ENCODE assay signal across 16 cellular contexts in the genomic region with DNA sequence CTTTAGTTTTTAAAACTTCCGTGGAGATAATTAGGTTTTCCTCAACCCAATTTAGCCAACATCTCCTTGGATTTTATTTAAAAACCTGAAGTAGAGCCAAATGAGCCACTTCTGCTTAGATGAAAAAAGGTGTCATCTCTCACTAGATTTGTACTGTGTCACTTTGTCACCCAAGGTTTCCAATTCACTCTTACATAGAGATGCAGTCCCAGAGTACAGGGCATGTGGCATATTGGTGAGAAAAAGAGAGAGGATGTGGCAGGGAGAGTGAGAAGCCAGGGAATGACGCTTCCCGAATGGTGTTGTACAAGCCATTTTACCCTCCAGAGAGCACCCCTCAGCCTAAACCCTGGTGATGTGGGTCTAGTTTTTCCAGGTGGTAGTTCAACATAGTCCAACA. TPM values are rescaled to one million over a fixed set of nuclear protein-coding genes. Genes with fewer than 3 reads are reported as not detected.
DNase-seq lines count a peak whose midpoint lies in the region; ATAC-seq and TF ChIP-seq lines count a peak whose summit lies in the region.
"Had no signal": no experiment of that assay in that cellular context is flagged by ENCODE, and none has a peak within 500 bp of the region (broad histone marks: within the 10 kb centered on the region; RNA-seq: fewer than 3 reads in every experiment).

No MANE protein-coding gene starts in this region.

- H3K4me1 ChIP-seq in uterus: no peaks in the 10 kb centered on the region
- H3K4me1 ChIP-seq: BE2C had no signal

- peaks cover 34% of the 10 kb centered on the region for H3K4me1 Mint-ChIP-seq in activated CD4-positive, alpha-beta T cell treated with anti-CD3 and anti-CD28 coated beads, Interleukin-2, amount 10 ng/mL, durations not matched to agents 24 days and 14 days
- peaks cover 32% of the 10 kb centered on the region for H3K4me1 Mint-ChIP-seq in activated T-helper 17 cell treated with anti-CD3 and anti-CD28 coated beads, Interleukin-2, amount 50 U/mL, for 72 hours
- H3K4me1 Mint-ChIP-seq in natural killer cell treated with Interleukin-12 subunit alpha and Interleukin-12 subunit beta and Interleukin-15 and Interleukin-18, amount 100 ng/mL, for 72 hours (ENCODE audit: low read depth in 2 of 2): peaks cover 30 to 32% of the 10 kb centered on the region in 2 donors
- H3K4me1 Mint-ChIP-seq: H9 had no signal

- no peak for ATAC-seq in activated T-helper 17 cell treated with anti-CD3 and anti-CD28 coated beads, Interleukin-2, amount 50 U/mL, for 72 hours (replicated peaks)
- ATAC-seq in natural killer cell treated with Interleukin-12 subunit alpha and Interleukin-12 subunit beta and Interleukin-15 and Interleukin-18, amount 100 ng/mL, for 72 hours: peak; percentile 81 to 82
- ATAC-seq: GM12878, HepG2 had no signal

- TF ChIP-seq POLR2A in uterus (IDR thresholded peaks at IDR 0.05): no peak

- no peak overlapping the region for H3K4me3 Mint-ChIP-seq in activated CD4-positive, alpha-beta T cell treated with anti-CD3 and anti-CD28 coated beads, Interleukin-2, amount 10 ng/mL, durations not matched to agents 24 days and 14 days
- H3K4me3 Mint-ChIP-seq in activated T-helper 17 cell treated with anti-CD3 and anti-CD28 coated beads, Interleukin-2, amount 50 U/mL, for 72 hours: peak overlapping the region; percentile 29
- peak overlapping the region; percentile 59 for H3K4me3 Mint-ChIP-seq in natural killer cell treated with Interleukin-12 subunit alpha and Interleukin-12 subunit beta and Interleukin-15 and Interleukin-18, amount 100 ng/mL, for 72 hours
- H3K4me3 Mint-ChIP-seq: CD4-positive, alpha-beta memory T cell; H9 had no signal

- H3K36me3 Mint-ChIP-seq in activated CD4-positive, alpha-beta T cell treated with anti-CD3 and anti-CD28 coated beads, Interleukin-2, amount 10 ng/mL, durations not matched to agents 24 days and 14 days (ENCODE audit: low read depth): peaks cover 5% of the 10 kb centered on the region
- no peaks in the 10 kb centered on the region for H3K36me3 Mint-ChIP-seq in activated T-helper 17 cell treated with anti-CD3 and anti-CD28 coated beads, Interleukin-2, amount 50 U/mL, for 72 hours (ENCODE audit: low read depth)
- no peaks in the 10 kb centered on the region for H3K36me3 Mint-ChIP-seq in natural killer cell treated with Interleukin-12 subunit alpha and Interleukin-12 subunit beta and Interleukin-15 and Interleukin-18, amount 100 ng/mL, for 72 hours
- H3K36me3 Mint-ChIP-seq: CD4-positive, alpha-beta memory T cell had no signal

- H3K27ac ChIP-seq in uterus: no peak overlapping the region
- H3K27ac ChIP-seq: C4-2B, GM23248 had no signal

- H3K9me3 ChIP-seq in uterus (no peaks in the 10 kb centered on the region), MG63 (no peaks in the 10 kb centered on the region)
- H3K9me3 ChIP-seq: BE2C had no signal

- TF ChIP-seq CTCF in uterus (IDR thresholded peaks at IDR 0.05): no peak

- H3K4me3 ChIP-seq in uterus (no peak overlapping the region), MG63 (no peak overlapping the region)
- H3K4me3 ChIP-seq: GM12878, GM23248 had no signal

- DNase-seq in activated CD4-positive, alpha-beta T cell treated with anti-CD3 and anti-CD28 coated beads, Interleukin-2, amount 10 ng/mL, durations not matched to agents 24 days and 14 days: no peak
- DNase-seq in activated CD4-positive, alpha-beta T cell treated with anti-CD3 and anti-CD28 coated beads, Interleukin-2, amount 50 U/mL, for 48 hours: no peak
- no peak for DNase-seq in natural killer cell treated with Interleukin-12 subunit alpha and Interleukin-12 subunit beta and Interleukin-15 and Interleukin-18, amount 100 ng/mL, for 72 hours (ENCODE audit: low spot score)
- DNase-seq in uterus (no peak), HCEC 1CT (no peak), MG63 (no peak)
- DNase-seq: BE2C; CD4-positive, alpha-beta memory T cell; DMS79; GM23248; H9 had no signal

- H3K27me3 Mint-ChIP-seq in activated CD4-positive, alpha-beta T cell treated with anti-CD3 and anti-CD28 coated beads, Interleukin-2, amount 10 ng/mL, durations not matched to agents 24 days and 14 days: no peaks in the 10 kb centered on the region
- no peaks in the 10 kb centered on the region for H3K27me3 Mint-ChIP-seq in activated T-helper 17 cell treated with anti-CD3 and anti-CD28 coated beads, Interleukin-2, amount 50 U/mL, for 72 hours
- H3K27me3 Mint-ChIP-seq in natural killer cell treated with Interleukin-12 subunit alpha and Interleukin-12 subunit beta and Interleukin-15 and Interleukin-18, amount 100 ng/mL, for 72 hours: no peaks in the 10 kb centered on the region

- H3K27ac Mint-ChIP-seq in activated CD4-positive, alpha-beta T cell treated with anti-CD3 and anti-CD28 coated beads, Interleukin-2, amount 10 ng/mL, durations not matched to agents 24 days and 14 days: peak overlapping the region; percentile 72
- H3K27ac Mint-ChIP-seq in activated T-helper 17 cell treated with anti-CD3 and anti-CD28 coated beads, Interleukin-2, amount 50 U/mL, for 72 hours: peak overlapping the region; percentile 68
- peak overlapping the region; percentile 23 to 48 for H3K27ac Mint-ChIP-seq in natural killer cell treated with Interleukin-12 subunit alpha and Interleukin-12 subunit beta and Interleukin-15 and Interleukin-18, amount 100 ng/mL, for 72 hours
- H3K27ac Mint-ChIP-seq: CD4-positive, alpha-beta memory T cell; H9 had no signal

- H3K9me3 Mint-ChIP-seq in activated CD4-positive, alpha-beta T cell treated with anti-CD3 and anti-CD28 coated beads, Interleukin-2, amount 10 ng/mL, durations not matched to agents 24 days and 14 days: peaks cover 5% of the 10 kb centered on the region
- H3K9me3 Mint-ChIP-seq in activated T-helper 17 cell treated with anti-CD3 and anti-CD28 coated beads, Interleukin-2, amount 50 U/mL, for 72 hours: no peaks in the 10 kb centered on the region
- H3K9me3 Mint-ChIP-seq in natural killer cell treated with Interleukin-12 subunit alpha and Interleukin-12 subunit beta and Interleukin-15 and Interleukin-18, amount 100 ng/mL, for 72 hours: no peaks in the 10 kb centered on the region

- H3K27me3 ChIP-seq in uterus: no peaks in the 10 kb centered on the region
- no peaks in the 10 kb centered on the region for H3K27me3 ChIP-seq in MG63
- H3K27me3 ChIP-seq: BE2C had no signal

- H3K36me3 ChIP-seq in uterus: no peaks in the 10 kb centered on the region
- no peaks in the 10 kb centered on the region for H3K36me3 ChIP-seq in MG63
- H3K36me3 ChIP-seq: BE2C had no signal

- intact Hi-C loops in activated CD4-positive, alpha-beta T cell treated with anti-CD3 and anti-CD28 coated beads, Interleukin-2, amount 10 ng/mL, durations not matched to agents 24 days and 14 days (cut with micrococcal nuclease): no loop called here
- intact Hi-C loops in uterus (cut with DNase I; ENCODE audit: low total_unique reads): no loop called here

RNA-seq across cellular contexts. Expression of a gene that starts 44.4 kb away (rescaled TPM):
- total RNA-seq in activated CD4-positive, alpha-beta T cell treated with anti-CD3 and anti-CD28 coated beads, Interleukin-2, amount 10 ng/mL, durations not matched to agents 24 days and 14 days: 104 TPM in 2 replicates
- 100 to 1,000 TPM; 282 to 334 TPM for total RNA-seq in activated T-helper 17 cell treated with anti-CD3 and anti-CD28 coated beads, Interleukin-2, amount 50 U/mL, for 72 hours
- total RNA-seq in natural killer cell treated with Interleukin-12 subunit alpha and Interleukin-12 subunit beta and Interleukin-15 and Interleukin-18, amount 100 ng/mL, for 72 hours: 10 to 100 TPM; 13.7 to 54.8 TPM
- total RNA-seq in uterus: under 1 TPM in 1 of 4 donors, not detected in 3; 0.14 TPM
- not detected in 2 replicates for total RNA-seq in MG63 (2014; rRNA removed; shearing (Covaris generic); ENCODE audit: low replicate concordance)
- total RNA-seq: G401, GM12878, GM23248, H9, HepG2 had no signal

Comparison
In these comparisons a context has a peak if more than half of its experiments do, and no peak if none do; other contexts are left out.
1. RNA of a gene that starts 44.4 kb away (total RNA-seq): 282 to 334 TPM in activated T-helper 17 cell treated with anti-CD3 and anti-CD28 coated beads, Interleukin-2, amount 50 U/mL, for 72 hours, 104 TPM in activated CD4-positive, alpha-beta T cell treated with anti-CD3 and anti-CD28 coated beads, Interleukin-2, amount 10 ng/mL, durations not matched to agents 24 days and 14 days and 13.7 to 54.8 TPM in natural killer cell treated with Interleukin-12 subunit alpha and Interleukin-12 subunit beta and Interleukin-15 and Interleukin-18, amount 100 ng/mL, for 72 hours; 0.14 TPM in uterus and not detected in MG63; every median in the first group is over 10 times any median in the second.
2. Peak in every context shown above with its lines, with median percentiles within 50 percentile points of each other: H3K27ac Mint-ChIP-seq.